ENCODE assay signal across 25 cellular contexts in genomic region chr3:62027796-62028195, GRCh38.
"Had no signal": no experiment of that assay in that cellular context is flagged by ENCODE, and none has a peak within 500 bp of the region (broad histone marks: within the 10 kb centered on the region; RNA-seq: fewer than 3 reads in every experiment).

No MANE protein-coding gene starts in this region.

- DNase-seq: activated CD4-positive, CD25-positive, alpha-beta regulatory T cell treated with anti-CD3 and anti-CD28 coated beads, Interleukin-2, amount 50 U/mL, for 72 hours; activated gamma-delta T cell treated with Interleukin-2 at 50 U/mL for 16 hours; activated T-cell treated with anti-CD3 and anti-CD28 coated beads, Interleukin-2, amount 50 U/mL, for 1 hour; colonic mucosa; endodermal cell; immature natural killer cell; kidney glomerular epithelial cell; left lung; natural killer cell; pancreas; small intestine; stimulated activated CD4-positive, alpha-beta T cell treated with anti-CD3 and anti-CD28 coated beads, Interleukin-2, amount 100 ng/mL, for 24 hours; stimulated activated naive CD8-positive, alpha-beta T cell treated with anti-CD3 and anti-CD28 coated beads, Interleukin-15, amount 100 ng/mL, for 72 hours; T-cell; WERI-Rb-1 had no signal

- H3K4me2 ChIP-seq: hepatocyte had no signal

- ATAC-seq: left lung; natural killer cell; pancreas; sciatic nerve; stimulated activated effector memory CD8-positive, alpha-beta T cell treated with anti-CD3 and anti-CD28 coated beads, Interleukin-12 subunit alpha, Interleukin-12 subunit beta, amount 100 ng/mL, for 72 hours; stimulated activated naive CD8-positive, alpha-beta T cell treated with anti-CD3 and anti-CD28 coated beads, Interleukin-15, amount 100 ng/mL, for 72 hours; T-cell had no signal

- H3K9me3 ChIP-seq: colonic mucosa, left lung, neutrophil, pancreas, suprapubic skin, tibial nerve had no signal

- H2AFZ ChIP-seq: hepatocyte had no signal

- H3K36me3 Mint-ChIP-seq: activated naive CD4-positive, alpha-beta T cell treated with anti-CD3 and anti-CD28 coated beads, Interleukin-2, amount 50 U/mL, for 24 hours; immature natural killer cell; natural killer cell; stimulated activated effector memory CD8-positive, alpha-beta T cell treated with anti-CD3 and anti-CD28 coated beads, Interleukin-12 subunit alpha, Interleukin-12 subunit beta, amount 100 ng/mL, for 72 hours; T-cell had no signal

- H3K36me3 ChIP-seq: colonic mucosa, left lung, neutrophil, pancreas, suprapubic skin, tibial nerve, WERI-Rb-1 had no signal

- H3K4me1 ChIP-seq: colonic mucosa, left lung, pancreas, suprapubic skin had no signal

- H3K27me3 ChIP-seq: colonic mucosa, hepatocyte, left lung, neutrophil, pancreas, suprapubic skin, tibial nerve had no signal

- H3K9me3 Mint-ChIP-seq: activated naive CD4-positive, alpha-beta T cell treated with anti-CD3 and anti-CD28 coated beads, Interleukin-2, amount 50 U/mL, for 24 hours; endodermal cell; stimulated activated naive CD8-positive, alpha-beta T cell treated with anti-CD3 and anti-CD28 coated beads, Interleukin-15, amount 100 ng/mL, for 72 hours; T-helper 2 cell treated with Interferon-gamma antibody and Interleukin-4, amounts not matched to agents 5 μg/mL and 100 μg/mL, for 36 hours had no signal

- H3K27ac ChIP-seq: colonic mucosa, epithelial cell of prostate, hepatocyte, left lung, neutrophil, pancreas, suprapubic skin, tibial nerve, WERI-Rb-1 had no signal

- H3K27me3 Mint-ChIP-seq: activated naive CD4-positive, alpha-beta T cell treated with anti-CD3 and anti-CD28 coated beads, Interleukin-2, amount 50 U/mL, for 24 hours; stimulated activated naive CD8-positive, alpha-beta T cell treated with anti-CD3 and anti-CD28 coated beads, Interleukin-15, amount 100 ng/mL, for 72 hours; T-cell had no signal

- H3K4me3 Mint-ChIP-seq: activated naive CD4-positive, alpha-beta T cell treated with anti-CD3 and anti-CD28 coated beads, Interleukin-2, amount 50 U/mL, for 24 hours; endodermal cell; immature natural killer cell; natural killer cell; stimulated activated effector memory CD8-positive, alpha-beta T cell treated with anti-CD3 and anti-CD28 coated beads, Interleukin-12 subunit alpha, Interleukin-12 subunit beta, amount 100 ng/mL, for 72 hours; stimulated activated naive CD8-positive, alpha-beta T cell treated with anti-CD3 and anti-CD28 coated beads, Interleukin-15, amount 100 ng/mL, for 72 hours; T-cell; T-helper 2 cell treated with Interferon-gamma antibody and Interleukin-4, amounts not matched to agents 5 μg/mL and 100 μg/mL, for 36 hours had no signal

- H3K4me1 Mint-ChIP-seq: activated naive CD4-positive, alpha-beta T cell treated with anti-CD3 and anti-CD28 coated beads, Interleukin-2, amount 50 U/mL, for 24 hours; immature natural killer cell; natural killer cell; stimulated activated effector memory CD8-positive, alpha-beta T cell treated with anti-CD3 and anti-CD28 coated beads, Interleukin-12 subunit alpha, Interleukin-12 subunit beta, amount 100 ng/mL, for 72 hours; stimulated activated naive CD8-positive, alpha-beta T cell treated with anti-CD3 and anti-CD28 coated beads, Interleukin-15, amount 100 ng/mL, for 72 hours; T-cell had no signal

- H3K79me2 ChIP-seq: hepatocyte had no signal

- H3K27ac Mint-ChIP-seq: activated naive CD4-positive, alpha-beta T cell treated with anti-CD3 and anti-CD28 coated beads, Interleukin-2, amount 50 U/mL, for 24 hours; endodermal cell; immature natural killer cell; natural killer cell; stimulated activated effector memory CD8-positive, alpha-beta T cell treated with anti-CD3 and anti-CD28 coated beads, Interleukin-12 subunit alpha, Interleukin-12 subunit beta, amount 100 ng/mL, for 72 hours; stimulated activated naive CD8-positive, alpha-beta T cell treated with anti-CD3 and anti-CD28 coated beads, Interleukin-15, amount 100 ng/mL, for 72 hours; T-cell; T-helper 2 cell treated with Interferon-gamma antibody and Interleukin-4, amounts not matched to agents 5 μg/mL and 100 μg/mL, for 36 hours had no signal

- H3K4me3 ChIP-seq: colonic mucosa, hepatocyte, left lung, lung, pancreas, suprapubic skin, tibial nerve had no signal
